ENCODE assay signal across 7 cellular contexts in the genomic region with DNA sequence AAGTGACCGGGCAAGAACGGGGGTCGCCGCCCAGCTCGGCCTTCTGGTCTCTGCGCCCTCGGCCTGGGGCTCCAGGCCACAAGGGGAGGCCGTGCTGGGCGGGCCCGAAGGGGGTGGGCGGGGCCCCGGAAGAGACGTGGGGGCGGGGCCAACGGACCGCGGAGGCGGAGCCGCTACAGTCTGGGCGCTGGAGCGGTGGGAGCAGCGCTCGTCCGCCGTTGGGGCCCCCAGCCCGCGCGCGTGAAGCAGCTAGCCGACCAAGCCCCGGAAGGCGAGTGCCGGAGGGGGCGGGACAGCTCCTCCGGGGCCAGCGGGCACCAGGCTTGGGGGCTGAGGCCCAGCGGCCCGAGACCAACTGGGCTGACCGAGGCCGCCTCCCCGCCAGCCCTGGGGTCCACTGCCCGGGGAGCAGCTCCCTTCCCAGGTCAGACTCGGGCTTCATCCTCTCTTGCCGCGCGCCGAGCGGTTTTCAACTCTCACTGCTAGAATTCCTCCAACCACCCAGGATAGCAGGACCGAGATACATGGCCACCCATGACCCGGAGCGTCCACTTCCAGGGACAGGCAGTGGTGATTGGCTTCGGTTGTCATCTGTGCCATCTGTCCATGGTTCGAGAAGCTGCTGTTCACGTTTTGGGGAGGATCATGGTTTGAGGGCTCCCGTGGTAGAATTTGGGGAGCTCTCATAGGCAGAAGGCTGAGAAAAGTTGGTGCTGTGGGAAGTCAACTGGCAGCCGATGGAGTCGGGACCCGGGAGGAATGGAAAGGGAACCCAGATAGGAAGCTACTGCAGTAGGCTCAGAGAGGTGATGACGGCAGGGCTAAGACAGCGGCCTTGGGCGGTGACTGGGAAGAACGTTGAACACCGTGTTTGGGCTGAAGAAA.
DNase-seq lines count a peak whose midpoint lies in the region; ATAC-seq lines count a peak whose summit lies in the region.

No MANE protein-coding gene starts in this region.

- ATAC-seq in GM18520 (IDR thresholded peaks at IDR 0.05; ENCODE audit: unreplicated experiment) (peak; percentile 83), HG02943 (IDR thresholded peaks at IDR 0.05; ENCODE audit: low read depth, unreplicated experiment) (peak; percentile 80)

- DNase-seq in NCI-H2227 (lab: John Stamatoyannopoulos, UW; ENCODE audit: unreplicated experiment) = peak; percentile 90
- DNase-seq in activated CD4-positive, CD25-positive, alpha-beta regulatory T cell treated with anti-CD3 and anti-CD28 coated beads, Interleukin-2, amount 50 U/mL, for 16 hours (ENCODE audit: low read depth, low spot score) = peak; percentile 56
- peak in 57 of 61 donors; percentile 13 to 85 (median 61) for DNase-seq in caudate nucleus (lab: John Stamatoyannopoulos, UW)
- peak; percentile 69 for DNase-seq in iris pigment epithelial cell (ENCODE audit: low read depth)
- peak; percentile 69 to 84 for DNase-seq in stimulated activated CD4-positive, alpha-beta T cell treated with anti-CD3 and anti-CD28 coated beads, Interleukin-12 subunit alpha, Interleukin-12 subunit beta, amount 100 ng/mL, for 24 hours (ENCODE audit: low read depth in 2 of 2)

- H3K27ac ChIP-seq in caudate nucleus (ENCODE audit: low read depth, low read length) = peak overlapping the region; percentile 67

Comparison
In these comparisons a context has a peak if more than half of its experiments do, and no peak if none do; other contexts are left out.
1. Peak in every context shown above with its lines: DNase-seq, ATAC-seq and H3K27ac ChIP-seq.